In the genomic region with DNA sequence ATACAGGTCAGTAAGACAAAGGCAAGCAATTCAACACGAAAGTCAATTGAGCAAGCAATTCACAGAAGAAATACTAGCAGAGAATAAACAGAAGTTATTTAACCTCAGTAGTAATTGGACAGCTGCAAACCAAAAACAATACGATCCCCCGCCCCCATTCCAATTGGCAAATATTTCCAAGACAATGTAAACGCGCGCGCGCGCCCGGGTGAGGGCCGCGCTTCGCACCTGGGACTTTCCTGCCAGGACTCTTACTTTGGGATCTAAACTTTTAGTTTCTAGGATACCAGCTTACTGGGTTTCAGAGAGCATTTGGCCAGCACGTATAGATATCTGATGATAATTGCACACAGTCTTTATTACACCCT, we compare ENCODE assay signal across 8 cellular contexts. TPM values are rescaled to one million over a fixed set of nuclear protein-coding genes. Genes with fewer than 3 reads are reported as not detected.
DNase-seq lines count a peak whose midpoint lies in the region; ATAC-seq, FAIRE-seq and TF ChIP-seq lines count a peak whose summit lies in the region.

No MANE protein-coding gene starts in this region.

- no peak for TF ChIP-seq RAD21 in GM12878 (IDR thresholded peaks at IDR 0.05; ENCODE audit: insufficient read depth, low read depth, low read length)

- ATAC-seq in GM12878: peak; percentile 13

- RAD21 ChIA-PET in GM12878 (lab: Charles Lee; ENCODE audit: unreplicated experiment): interaction anchor here (1.0 to 1.6 kb wide), 2 partner anchors 8 to 14 kb away, joined by 9 read pairs; partner anchors contain the start of gene RUFY1

- H3K4me1 ChIP-seq in GM12878 (ENCODE audit: control insufficient read depth, insufficient read depth, low read length): peaks cover 3% of the 10 kb centered on the region

- peaks cover 15% of the 10 kb centered on the region for H3K79me2 ChIP-seq in GM12878 (ENCODE audit: control insufficient read depth, insufficient read depth, low read length)

- no peaks in the 10 kb centered on the region for H3K9me3 Mint-ChIP-seq in activated naive CD4-positive, alpha-beta T cell treated with anti-CD3 and anti-CD28 coated beads for 36 hours

- H3K27ac ChIP-seq in GM12878 (ENCODE audit: control insufficient read depth, insufficient read depth): peak overlapping the region; percentile 67

- H3K27ac Mint-ChIP-seq in activated naive CD4-positive, alpha-beta T cell treated with anti-CD3 and anti-CD28 coated beads for 36 hours: peak overlapping the region; percentile 91

- H3K36me3 ChIP-seq in GM12878 (ENCODE audit: control insufficient read depth in 2 of 2, insufficient read depth in 2 of 2, low read length in 1 of 2): peaks cover 0 to 7% of the 10 kb centered on the region in 2 experiments; a peak in 2 of 4 replicates

- H3K4me1 Mint-ChIP-seq in activated naive CD4-positive, alpha-beta T cell treated with anti-CD3 and anti-CD28 coated beads for 36 hours (ENCODE audit: low read depth): peaks cover 17% of the 10 kb centered on the region

- H3K4me3 Mint-ChIP-seq in activated naive CD4-positive, alpha-beta T cell treated with anti-CD3 and anti-CD28 coated beads for 36 hours: peak overlapping the region; percentile 93

- 36% methylated on average over 14 of the region's 14 CpGs for WGBS in GM12878 (ENCODE audit: insufficient coverage, insufficient replicate concordance, low lambda C conversion rate, missing lambda C conversion rate)

- FAIRE-seq in GM12878 (lab: Jason Lieb, UNC): no peak

- in situ Hi-C loops in GM12878 (cut with MboI): loop anchor here (10.0 kb wide), 1 partner anchor 1444 kb away; the partner anchor contains the start of gene N4BP3

- POLR2A ChIA-PET in GM12878 (lab: Charles Lee): interaction anchor here (1.0 to 1.6 kb wide), 5 partner anchors 8 to 138 kb away, joined by 3 to 9 read pairs (median 7); partner anchors contain the start of genes HNRNPH1 and RUFY1

- H3K4me3 ChIP-seq in GM12878: peak overlapping the region; percentile 68

- CTCF ChIA-PET in activated naive CD4-positive, alpha-beta T cell treated with anti-CD3 and anti-CD28 coated beads for 36 hours (lab: Charles Lee): no interaction called here
- CTCF ChIA-PET in GM12878 (lab: Yijun Ruan, JAX): interaction anchor here (0.8 to 1.9 kb wide), 2 partner anchors 14 to 65 kb away, joined by 3 to 5 read pairs; partner anchors contain the start of gene HNRNPH1

- peak overlapping the region; percentile 78 for H3K4me2 ChIP-seq in GM12878 (ENCODE audit: control insufficient read depth, insufficient read depth)

- no peaks in the 10 kb centered on the region for H3K9me3 ChIP-seq in GM12878 (replicated peaks; ENCODE audit: control insufficient read depth, insufficient read depth, low read length)

- no peaks in the 10 kb centered on the region for H3K27me3 ChIP-seq in GM12878 (replicated peaks in 1 of 2; ENCODE audit: control insufficient read depth in 2 of 2, insufficient read depth in 2 of 2, low read length in 1 of 2)

- BruUV-seq in GM12878 (replicated peaks; lab: Mats Ljungman, UMichigan): TSS peak; percentile 99

- peak overlapping the region; percentile 79 for H2AFZ ChIP-seq in GM12878 (ENCODE audit: control insufficient read depth, low read depth, low read length)

- SMC1A ChIA-PET in GM12878 (lab: Charles Lee; ENCODE audit: uncharacterized antibody, unreplicated experiment): interaction anchor here (1.0 to 1.3 kb wide), 3 partner anchors 8 to 65 kb away, joined by 3 to 6 read pairs (median 4); partner anchors contain the start of genes HNRNPH1 and RUFY1

- H3K9ac ChIP-seq in GM12878 (ENCODE audit: control insufficient read depth, insufficient read depth, low read length): peak overlapping the region; percentile 80

- no peak for TF ChIP-seq POLR2A in GM12878 (IDR thresholded peaks at IDR 0.05; ENCODE audit: low read depth, low read length)

- TF ChIP-seq EP300 in GM12878 (IDR thresholded peaks at IDR 0.05; ENCODE audit: borderline replicate concordance in 1 of 2, control insufficient read depth in 1 of 2, low read depth in 2 of 2, low read length in 2 of 2): no peak

- DNase-seq in activated naive CD4-positive, alpha-beta T cell treated with anti-CD3 and anti-CD28 coated beads for 36 hours: peak; percentile 47
- no peak for DNase-seq in activated naive CD4-positive, alpha-beta T cell treated with anti-CD3 and anti-CD28 coated beads, Interleukin-2, amount 50 U/mL, for 16 hours
- DNase-seq in NCI-H2227 (lab: John Stamatoyannopoulos, UW; ENCODE audit: unreplicated experiment) (peak; percentile 47), GM12878 (ENCODE audit: low read depth, low spot score) (no peak), iPS-NIHi7 (ENCODE audit: extremely low spot score) (peak; percentile 62), smooth muscle cell of the brain vasculature (ENCODE audit: low read depth, low spot score) (peak; percentile 12), SIG-M5 (lab: John Stamatoyannopoulos, UW) (no peak), SIG-M5 treated with dmso at 0.1 percent for 504 hours (lab: John Stamatoyannopoulos, UW; ENCODE audit: unreplicated experiment) (no peak)

- H3K27me3 Mint-ChIP-seq in activated naive CD4-positive, alpha-beta T cell treated with anti-CD3 and anti-CD28 coated beads for 36 hours (ENCODE audit: low read depth): no peaks in the 10 kb centered on the region

- no peak for TF ChIP-seq CTCF in GM12878 (IDR thresholded peaks at IDR 0.05 in 2 of 3, conservative IDR thresholded peaks at IDR 0.05 in 1 of 3; ENCODE audit: control insufficient read depth in 2 of 3, extremely low read depth in 1 of 3, insufficient read depth in 1 of 3, low read depth in 3 of 3, low read length in 3 of 3)

- peaks cover 22% of the 10 kb centered on the region for H3K36me3 Mint-ChIP-seq in activated naive CD4-positive, alpha-beta T cell treated with anti-CD3 and anti-CD28 coated beads for 36 hours (ENCODE audit: low read depth)

- H4K20me1 ChIP-seq in GM12878 (ENCODE audit: control insufficient read depth, insufficient read depth): no peaks in the 10 kb centered on the region

- intact Hi-C loops in activated naive CD4-positive, alpha-beta T cell treated with anti-CD3 and anti-CD28 coated beads for 36 hours (cut with micrococcal nuclease): loop anchor here (1.0 to 10.0 kb wide), 6 partner anchors 9 to 829 kb away; partner anchors contain the start of genes CANX, HNRNPH1, RNF130 and RUFY1
- intact Hi-C loops in GM12878 (cut with micrococcal nuclease; ENCODE audit: unreplicated experiment): loop anchor here (5.0 to 10.0 kb wide), 2 partner anchors 63 to 934 kb away; partner anchors contain the start of genes CLK4 and HNRNPH1

TF ChIP-seq in GM12878, 131 proteins besides CTCF, POLR2A, EP300 and RAD21 (continues in another document):
- TF ChIP-seq CHD4 (IDR thresholded peaks at IDR 0.05) (no peak), KAT2A (conservative IDR thresholded peaks at IDR 0.05; ENCODE audit: control insufficient read depth, low read depth, low read length) (no peak), STAT3 (IDR thresholded peaks at IDR 0.05; ENCODE audit: low read depth, low read length) (no peak), NKRF (conservative IDR thresholded peaks at IDR 0.05) (0 out of 2 replicates have a peak, but pooled peaks have one; percentile 24), TCF3 (IDR thresholded peaks at IDR 0.05; ENCODE audit: borderline replicate concordance, insufficient read depth, low read depth, low read length) (no peak)
- TF ChIP-seq, protein P1, sequence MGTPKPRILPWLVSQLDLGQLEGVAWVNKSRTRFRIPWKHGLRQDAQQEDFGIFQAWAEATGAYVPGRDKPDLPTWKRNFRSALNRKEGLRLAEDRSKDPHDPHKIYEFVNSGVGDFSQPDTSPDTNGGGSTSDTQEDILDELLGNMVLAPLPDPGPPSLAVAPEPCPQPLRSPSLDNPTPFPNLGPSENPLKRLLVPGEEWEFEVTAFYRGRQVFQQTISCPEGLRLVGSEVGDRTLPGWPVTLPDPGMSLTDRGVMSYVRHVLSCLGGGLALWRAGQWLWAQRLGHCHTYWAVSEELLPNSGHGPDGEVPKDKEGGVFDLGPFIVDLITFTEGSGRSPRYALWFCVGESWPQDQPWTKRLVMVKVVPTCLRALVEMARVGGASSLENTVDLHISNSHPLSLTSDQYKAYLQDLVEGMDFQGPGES (IDR thresholded peaks at IDR 0.05): no peak

RNA-seq across cellular contexts. Expression of gene RUFY1, which starts 8.5 kb away (rescaled TPM):
- total RNA-seq in activated naive CD4-positive, alpha-beta T cell treated with anti-CD3 and anti-CD28 coated beads for 36 hours: 10 to 100 TPM; 27.8 to 31.0 TPM
- total RNA-seq in GM12878 (2013; cell fraction: nucleolus; rRNA removed): 65.2 and 75.0 TPM in 2 replicates
- total RNA-seq in GM12878 (2014; rRNA removed) (27.0 and 28.4 TPM in 2 replicates), GM12878 (2014; rRNA removed; fragmentation: Illumina TruSeq; extraction: Trizol) (22.7 and 26.3 TPM in 2 replicates), GM12878 (2021) (28.8 and 36.3 TPM in 2 replicates)
- polyA plus RNA-seq in GM12878 (2011; ENCODE audit: low read depth): 17.9 TPM
- polyA plus RNA-seq in GM12878 (2011; rRNA removed) (18.4 and 19.2 TPM in 2 replicates), GM12878 (2014; fragmentation: Illumina TruSeq; extraction: Trizol) (22.8 and 26.2 TPM in 2 replicates), GM12878 (2014; fragmentation: Nextera tagmentation; extraction: Ambion mirVana) (1 to 10 TPM; 5.7 to 8.1 TPM), GM12878 (2014; rRNA removed) (26.7 and 27.2 TPM in 2 replicates), GM12878 (2016; fragmentation: Nextera tagmentation; extraction: Ambion mirVana) (10 to 100 TPM; 23.6 to 25.4 TPM)
- 10.3 and 13.1 TPM in 2 replicates for polyA plus RNA-seq in GM12878 (2011; cell fraction: cytosol; rRNA removed)
- polyA plus RNA-seq in GM12878 (2011; cell fraction: nucleus; rRNA removed): 22.2 and 27.2 TPM in 2 replicates
- 22.2 and 23.8 TPM in 2 replicates for polyA plus RNA-seq in GM12878 (2012)
- polyA minus RNA-seq in GM12878 (2011; rRNA and poly(A)+ RNA removed): 12.7 and 17.7 TPM in 2 replicates
- 5.6 and 7.7 TPM in 2 replicates for polyA minus RNA-seq in GM12878 (2011; cell fraction: cytosol; rRNA and poly(A)+ RNA removed)
- polyA minus RNA-seq in GM12878 (2011; cell fraction: nucleus; rRNA and poly(A)+ RNA removed): 18.5 and 25.8 TPM in 2 replicates

Comparison
In these comparisons a context has a peak if more than half of its experiments do, and no peak if none do; other contexts are left out.
1. DNase-seq: peak in activated naive CD4-positive, alpha-beta T cell treated with anti-CD3 and anti-CD28 coated beads for 36 hours (single experiment), NCI-H2227 (single experiment), iPS-NIHi7 (single experiment) and smooth muscle cell of the brain vasculature (single experiment); none in activated naive CD4-positive, alpha-beta T cell treated with anti-CD3 and anti-CD28 coated beads, Interleukin-2, amount 50 U/mL, for 16 hours (single experiment), GM12878 (single experiment), SIG-M5 (single experiment) and SIG-M5 treated with dmso at 0.1 percent for 504 hours (single experiment).